26 cellular contexts compared by ENCODE assay signal in the genomic region with DNA sequence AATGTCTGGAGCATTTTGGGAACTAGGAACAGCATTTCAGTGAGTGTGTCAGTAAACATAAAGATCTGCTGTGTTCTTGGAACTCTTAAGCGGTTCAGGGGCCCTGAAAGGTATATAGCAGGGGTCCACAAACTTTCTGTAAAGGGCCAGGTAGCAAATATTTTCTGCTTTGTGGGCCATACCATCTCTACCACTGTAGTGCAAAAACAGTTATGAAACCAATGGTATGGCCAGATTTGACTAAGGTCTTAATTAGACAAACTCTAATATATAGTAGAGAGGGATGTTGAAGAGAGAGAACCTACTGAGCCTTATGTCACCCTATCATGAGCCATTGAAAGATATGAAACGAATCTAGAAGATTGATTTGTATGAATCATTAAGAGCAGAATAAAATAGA. TPM values are rescaled to one million over a fixed set of nuclear protein-coding genes. Genes with fewer than 3 reads are reported as not detected.
DNase-seq lines count a peak whose midpoint lies in the region; ATAC-seq, FAIRE-seq and TF ChIP-seq lines count a peak whose summit lies in the region.
"Had no signal": no experiment of that assay in that cellular context is flagged by ENCODE, and none has a peak within 500 bp of the region (broad histone marks: within the 10 kb centered on the region; RNA-seq: fewer than 3 reads in every experiment).

No MANE protein-coding gene starts in this region.

- peak overlapping the region; percentile 44 for H3K4me3 Mint-ChIP-seq in glutamatergic neuron (ENCODE audit: unreplicated experiment)
- H3K4me3 Mint-ChIP-seq: activated T-helper 17 cell treated with anti-CD3 and anti-CD28 coated beads, Interleukin-2, amount 50 U/mL, for 72 hours; CD8-positive, alpha-beta memory T cell; neural progenitor cell; type B pancreatic cell had no signal

- H3K27ac Mint-ChIP-seq in glutamatergic neuron (ENCODE audit: unreplicated experiment), result no peak overlapping the region
- H3K27ac Mint-ChIP-seq: activated naive CD4-positive, alpha-beta T cell treated with anti-CD3 and anti-CD28 coated beads, Interleukin-2, amount 50 U/mL, for 72 hours; activated T-helper 17 cell treated with anti-CD3 and anti-CD28 coated beads, Interleukin-2, amount 50 U/mL, for 72 hours; CD8-positive, alpha-beta memory T cell; neural progenitor cell; type B pancreatic cell had no signal

- H3K9ac ChIP-seq in SK-N-SH, result no peak overlapping the region
- no peak overlapping the region; the same call in 1 of the 2 replicates for H3K9ac ChIP-seq in GM12878 (ENCODE audit: control insufficient read depth, insufficient read depth, low read length)
- H3K9ac ChIP-seq: neural progenitor cell had no signal

- H3K9me2 ChIP-seq in SK-N-SH, result no peaks in the 10 kb centered on the region

- H3K27me3 Mint-ChIP-seq in glutamatergic neuron (ENCODE audit: unreplicated experiment), result peaks cover 7% of the 10 kb centered on the region
- H3K27me3 Mint-ChIP-seq: activated T-helper 17 cell treated with anti-CD3 and anti-CD28 coated beads, Interleukin-2, amount 50 U/mL, for 72 hours; type B pancreatic cell had no signal

- H4K20me1 ChIP-seq in SK-N-SH (ENCODE audit: insufficient read depth) (peaks cover 57% of the 10 kb centered on the region), GM12878 (ENCODE audit: control insufficient read depth, insufficient read depth) (no peaks in the 10 kb centered on the region)

- TF ChIP-seq POLR2A in GM12878 (IDR thresholded peaks at IDR 0.05; ENCODE audit: low read depth, low read length), result no peak

- no peak overlapping the region for H3K4me2 ChIP-seq in SK-N-SH
- peak overlapping the region; percentile 56 for H3K4me2 ChIP-seq in GM12878 (ENCODE audit: control insufficient read depth, insufficient read depth)
- H3K4me2 ChIP-seq: neural progenitor cell had no signal

- TF ChIP-seq CTCF in SK-N-SH (IDR thresholded peaks at IDR 0.05) (no peak), GM12878 (IDR thresholded peaks at IDR 0.05 in 2 of 3, conservative IDR thresholded peaks at IDR 0.05 in 1 of 3; ENCODE audit: control insufficient read depth in 2 of 3, extremely low read depth in 1 of 3, insufficient read depth in 1 of 3, low read depth in 3 of 3, low read length in 3 of 3) (no peak), glutamatergic neuron (IDR thresholded peaks at IDR 0.05; ENCODE audit: partially characterized antibody, unreplicated experiment) (no peak), thoracic aorta (IDR thresholded peaks at IDR 0.05) (no peak), lower lobe of right lung (IDR thresholded peaks at IDR 0.05) (no peak)

- peaks cover 16 to 20% of the 10 kb centered on the region in 2 experiments; a peak in 3 of 4 replicates for H3K4me1 ChIP-seq in SK-N-SH (ENCODE audit: control insufficient read depth in 1 of 2, insufficient read depth in 2 of 2, low read depth in 1 of 2, low read length in 1 of 2)
- H3K4me1 ChIP-seq in GM12878 (ENCODE audit: control insufficient read depth, insufficient read depth, low read length), result peaks cover 12% of the 10 kb centered on the region; the same call in 1 of the 2 replicates
- H3K4me1 ChIP-seq in thoracic aorta (ENCODE audit: control insufficient read depth in 1 of 2, low read depth in 2 of 2), result peaks cover 19 to 33% of the 10 kb centered on the region in 2 donors
- H3K4me1 ChIP-seq in lower lobe of right lung, result peaks cover 31% of the 10 kb centered on the region

- TF ChIP-seq RAD21 in SK-N-SH (IDR thresholded peaks at IDR 0.05; ENCODE audit: low read length) (no peak), GM12878 (IDR thresholded peaks at IDR 0.05; ENCODE audit: insufficient read depth, low read depth, low read length) (no peak)

- SMC1A ChIA-PET in GM12878 (lab: Charles Lee; ENCODE audit: uncharacterized antibody, unreplicated experiment), result no interaction called here

- H2AFZ ChIP-seq in SK-N-SH (ENCODE audit: low read depth), result no peak overlapping the region
- no peak overlapping the region; the same call in 1 of the 2 replicates for H2AFZ ChIP-seq in GM12878 (ENCODE audit: control insufficient read depth, low read depth, low read length)
- H2AFZ ChIP-seq: neural progenitor cell had no signal

- H3K79me2 ChIP-seq in SK-N-SH (ENCODE audit: insufficient read depth) (peaks cover 100% of the 10 kb centered on the region), GM12878 (ENCODE audit: control insufficient read depth, insufficient read depth, low read length) (peaks cover 37% of the 10 kb centered on the region)

- WGBS in SK-N-SH (ENCODE audit: low lambda C conversion rate), result 95% methylated on average over 2 of the region's 2 CpGs
- 96% methylated on average over 2 of the region's 2 CpGs for WGBS in GM12878 (ENCODE audit: insufficient coverage, insufficient replicate concordance, low lambda C conversion rate, missing lambda C conversion rate)

- POLR2A ChIA-PET in SK-N-SH (lab: Yijun Ruan, JAX) (no interaction called here), GM12878 (lab: Charles Lee) (no interaction called here)

- peaks cover 14% of the 10 kb centered on the region for H3K9me3 Mint-ChIP-seq in glutamatergic neuron (ENCODE audit: unreplicated experiment)
- H3K9me3 Mint-ChIP-seq: activated naive CD4-positive, alpha-beta T cell treated with anti-CD3 and anti-CD28 coated beads, Interleukin-2, amount 50 U/mL, for 72 hours; activated T-helper 17 cell treated with anti-CD3 and anti-CD28 coated beads, Interleukin-2, amount 50 U/mL, for 72 hours; CD8-positive, alpha-beta memory T cell; type B pancreatic cell had no signal

- TF ChIP-seq EP300 in SK-N-SH (IDR thresholded peaks at IDR 0.05; ENCODE audit: borderline replicate concordance in 1 of 2, low read depth in 1 of 2, low read length in 1 of 2), result no peak
- TF ChIP-seq EP300 in GM12878 (IDR thresholded peaks at IDR 0.05; ENCODE audit: borderline replicate concordance in 1 of 2, control insufficient read depth in 1 of 2, low read depth in 2 of 2, low read length in 2 of 2), result no peak

- H3K36me3 ChIP-seq in SK-N-SH (replicated peaks in 1 of 2; ENCODE audit: control insufficient read depth in 1 of 2, insufficient read depth in 2 of 2, low read length in 1 of 2) (peaks cover 17 to 28% of the 10 kb centered on the region in 2 experiments), GM12878 (ENCODE audit: control insufficient read depth in 2 of 2, insufficient read depth in 2 of 2, low read length in 1 of 2) (no peaks in the 10 kb centered on the region; a peak in 1 of 4 replicates), thoracic aorta (peaks cover 4% of the 10 kb centered on the region), lower lobe of right lung (no peaks in the 10 kb centered on the region)
- H3K36me3 ChIP-seq: gastroesophageal sphincter, neural progenitor cell, right lobe of liver had no signal

- no peak overlapping the region for H3K4me3 ChIP-seq in SK-N-SH (ENCODE audit: low read depth in 2 of 2, low read length in 1 of 2)
- H3K4me3 ChIP-seq in GM12878, result no peak overlapping the region
- peak overlapping the region; percentile 30 for H3K4me3 ChIP-seq in thoracic aorta
- no peak overlapping the region for H3K4me3 ChIP-seq in lower lobe of right lung
- H3K4me3 ChIP-seq: gastroesophageal sphincter, neural progenitor cell, right lobe of liver had no signal

- no TSS peak for BruUV-seq in GM12878 (replicated peaks; lab: Mats Ljungman, UMichigan)

- ATAC-seq in SK-N-SH treated with all-trans-retinoic acid at 6 μM for 48 hours, result no peak
- ATAC-seq in GM12878, result peak; percentile 24
- ATAC-seq in thoracic aorta (ENCODE audit: insufficient number of reproducible peaks, low FRiP score, low read depth), result no peak
- no peak for ATAC-seq in lower lobe of right lung
- ATAC-seq: activated naive CD4-positive, alpha-beta T cell treated with anti-CD3 and anti-CD28 coated beads, Interleukin-2, amount 50 U/mL, for 72 hours; activated T-helper 17 cell treated with anti-CD3 and anti-CD28 coated beads, Interleukin-2, amount 50 U/mL, for 72 hours; gastroesophageal sphincter; left ventricle myocardium superior had no signal

- H3K9me3 ChIP-seq in SK-N-SH, result no peaks in the 10 kb centered on the region
- H3K9me3 ChIP-seq in GM12878 (replicated peaks; ENCODE audit: control insufficient read depth, insufficient read depth, low read length), result no peaks in the 10 kb centered on the region
- no peaks in the 10 kb centered on the region for H3K9me3 ChIP-seq in thoracic aorta
- H3K9me3 ChIP-seq in lower lobe of right lung, result no peaks in the 10 kb centered on the region
- H3K9me3 ChIP-seq: gastroesophageal sphincter, right lobe of liver had no signal

- H3K4me1 Mint-ChIP-seq in glutamatergic neuron (ENCODE audit: low read depth, unreplicated experiment), result peaks cover 18% of the 10 kb centered on the region

- no peak for DNase-seq in SK-N-SH
- DNase-seq in GM12878 (ENCODE audit: low read depth, low spot score), result no peak
- DNase-seq in glutamatergic neuron, result no peak
- no peak for DNase-seq in thoracic aorta (ENCODE audit: low spot score)
- DNase-seq in midbrain (lab: John Stamatoyannopoulos, UW), result no peak
- DNase-seq in AML-193 (lab: John Stamatoyannopoulos, UW), result no peak
- DNase-seq in lower lobe of right lung, result no peak
- DNase-seq: activated CD8-positive, alpha-beta memory T cell treated with anti-CD3 and anti-CD28 coated beads, Interleukin-2, amount 50 U/mL, for 4 hours; CD8-positive, alpha-beta memory T cell; cerebellar nuclear complex; Karpas-422; left ventricle myocardium superior; NCI-H524; posterior cingulate gyrus; right lobe of liver; T1000 had no signal

- H3K27me3 ChIP-seq in SK-N-SH (ENCODE audit: insufficient read depth) (no peaks in the 10 kb centered on the region), GM12878 (replicated peaks in 1 of 2; ENCODE audit: control insufficient read depth in 2 of 2, insufficient read depth in 2 of 2, low read length in 1 of 2) (no peaks in the 10 kb centered on the region), thoracic aorta (replicated peaks; ENCODE audit: insufficient read depth) (no peaks in the 10 kb centered on the region), lower lobe of right lung (ENCODE audit: low read depth) (no peaks in the 10 kb centered on the region)
- H3K27me3 ChIP-seq: gastroesophageal sphincter, neural progenitor cell, right lobe of liver had no signal

- RAD21 ChIA-PET in GM12878 (lab: Charles Lee; ENCODE audit: unreplicated experiment), result no interaction called here

- in situ Hi-C loops in GM12878 (cut with MboI), result loop anchor here (10.0 kb wide), 1 partner anchor 447 kb away; no protein-coding TSS in a partner anchor

- intact Hi-C loops in GM12878 (cut with micrococcal nuclease; ENCODE audit: unreplicated experiment) (no loop called here), lower lobe of right lung (cut with DNase I) (no loop called here)

- no peaks in the 10 kb centered on the region for H3K36me3 Mint-ChIP-seq in glutamatergic neuron (ENCODE audit: unreplicated experiment)

- peak overlapping the region; percentile 53 to 57 for H3K27ac ChIP-seq in SK-N-SH (ENCODE audit: low read depth in 2 of 2, low read length in 1 of 2)
- peak overlapping the region; percentile 48 for H3K27ac ChIP-seq in GM12878 (ENCODE audit: control insufficient read depth, insufficient read depth)
- no peak overlapping the region for H3K27ac ChIP-seq in thoracic aorta
- H3K27ac ChIP-seq in lower lobe of right lung, result no peak overlapping the region
- H3K27ac ChIP-seq: 22Rv1, gastroesophageal sphincter, neural progenitor cell, right lobe of liver had no signal

- CTCF ChIA-PET in SK-N-SH (lab: Yijun Ruan, JAX), result interaction anchor here (0.6 to 6.1 kb wide), 3 partner anchors 10 to 466 kb away, joined by 3 to 64 read pairs (median 44); no protein-coding TSS in a partner anchor
- CTCF ChIA-PET in GM12878 (lab: Yijun Ruan, JAX), result interaction anchor here (5.8 kb wide), 1 partner anchor 211 kb away, joined by 194 read pairs; no protein-coding TSS in a partner anchor

- peaks cover 10% of the 10 kb centered on the region for H3F3A ChIP-seq in SK-N-SH (replicated peaks; ENCODE audit: insufficient read depth)

- FAIRE-seq in GM12878 (lab: Jason Lieb, UNC), result no peak
- FAIRE-seq: G401.6, GM18507, H1 had no signal

RNA-seq across cellular contexts. Expression of gene TNPO1, which starts 5.3 kb away (rescaled TPM):
- 19.9 and 27.9 TPM in 2 replicates for polyA plus RNA-seq in SK-N-SH (2012; rRNA removed)
- 29.4 and 36.6 TPM in 2 replicates for polyA plus RNA-seq in SK-N-SH (2012; cell fraction: cytosol; rRNA removed)
- 11.4 and 27.7 TPM in 2 replicates for polyA plus RNA-seq in SK-N-SH (2012; cell fraction: nucleus; rRNA removed)
- total RNA-seq in GM12878 (2013; cell fraction: nucleolus; rRNA removed), result 145 and 168 TPM in 2 replicates
- 89.4 and 97.5 TPM in 2 replicates for total RNA-seq in GM12878 (2014; rRNA removed)
- 111 and 123 TPM in 2 replicates for total RNA-seq in GM12878 (2014; rRNA removed; fragmentation: Illumina TruSeq; extraction: Trizol)
- total RNA-seq in GM12878 (2021), result 80.6 and 95.7 TPM in 2 replicates
- 16.6 TPM for polyA plus RNA-seq in GM12878 (2011; ENCODE audit: low read depth)
- polyA plus RNA-seq in GM12878 (2011; rRNA removed), result 76.7 and 108 TPM in 2 replicates
- 40.5 and 44.5 TPM in 2 replicates for polyA plus RNA-seq in GM12878 (2011; cell fraction: cytosol; rRNA removed)
- polyA plus RNA-seq in GM12878 (2011; cell fraction: nucleus; rRNA removed), result 23.5 and 53.1 TPM in 2 replicates
- polyA plus RNA-seq in GM12878 (2012), result 18.8 and 26.1 TPM in 2 replicates
- 81.8 and 90.3 TPM in 2 replicates for polyA plus RNA-seq in GM12878 (2014; fragmentation: Illumina TruSeq; extraction: Trizol)
- polyA plus RNA-seq in GM12878 (2014; fragmentation: Nextera tagmentation; extraction: Ambion mirVana), result 10 to 100 TPM; 18.1 to 37.3 TPM
- polyA plus RNA-seq in GM12878 (2014; rRNA removed), result 42.5 and 47.7 TPM in 2 replicates
- polyA plus RNA-seq in GM12878 (2016; fragmentation: Nextera tagmentation; extraction: Ambion mirVana), result 10 to 100 TPM; 75.8 to 92.0 TPM
- 156 and 216 TPM in 2 replicates for polyA minus RNA-seq in GM12878 (2011; rRNA and poly(A)+ RNA removed)
- 64.0 and 70.3 TPM in 2 replicates for polyA minus RNA-seq in GM12878 (2011; cell fraction: cytosol; rRNA and poly(A)+ RNA removed)
- polyA minus RNA-seq in GM12878 (2011; cell fraction: nucleus; rRNA and poly(A)+ RNA removed), result 42.1 and 60.0 TPM in 2 replicates
- total RNA-seq in glutamatergic neuron (ENCODE audit: unreplicated experiment), result 289 TPM
- total RNA-seq in thoracic aorta, result 100 to 1,000 TPM in 1 of 2 donors, 10 to 100 TPM in 1; 75.8 to 150 TPM
- total RNA-seq in lower lobe of right lung, result 100 TPM

Comparison
In these comparisons a context has a peak if more than half of its experiments do, and no peak if none do; other contexts are left out.
1. H3K27ac ChIP-seq: peak in SK-N-SH (2 of 2) and GM12878 (single experiment); none in thoracic aorta (0 of 2) and lower lobe of right lung (single experiment).